12 cellular contexts compared by ENCODE assay signal in genomic region chr21:36783612-36784383, GRCh38.
A peak's percentile ranks its signal among the peaks of the same experiment; 100 is the strongest.
DNase-seq lines count a peak whose midpoint lies in the region; ATAC-seq, FAIRE-seq and TF ChIP-seq lines count a peak whose summit lies in the region.
"Had no signal": no experiment of that assay in that cellular context is flagged by ENCODE, and none has a peak within 500 bp of the region (broad histone marks: within the 10 kb centered on the region; RNA-seq: fewer than 3 reads in every experiment).

No MANE protein-coding gene starts in this region.

- no peak overlapping the region for H3K4me3 ChIP-seq in AG04450 (ENCODE audit: low read depth, low read length)
- no peak overlapping the region for H3K4me3 ChIP-seq in keratinocyte (ENCODE audit: control insufficient read depth in 2 of 3, extremely low read depth in 1 of 3, insufficient read depth in 2 of 3, low read depth in 1 of 3, low read length in 3 of 3)

- no peaks in the 10 kb centered on the region for H3K9me1 ChIP-seq in keratinocyte (ENCODE audit: control insufficient read depth, extremely low read depth, insufficient read depth, low read length)

- peaks cover 0 to 7% (median 4%) of the 10 kb centered on the region in 3 donors for H3K36me3 Mint-ChIP-seq in immature natural killer cell

- peak overlapping the region; percentile 77 for H3K27ac ChIP-seq in AG04450 (ENCODE audit: low read depth, low read length)
- peak overlapping the region; percentile 11 for H3K27ac ChIP-seq in keratinocyte (ENCODE audit: control insufficient read depth, insufficient read depth, low read length)
- H3K27ac ChIP-seq: C4-2B, KMS-11 had no signal

- DNase-seq in AG04450 (ENCODE audit: low read depth, low spot score) (peak; percentile 65), HK-2 (ENCODE audit: unreplicated experiment) (peak; percentile 70), amniotic stem cell (lab: John Stamatoyannopoulos, UW) (peak; percentile 40), keratinocyte (ENCODE audit: low read depth, low spot score) (peak; percentile 77), immature natural killer cell (no peak), OCI-M2 (lab: John Stamatoyannopoulos, UW; ENCODE audit: unreplicated experiment) (no peak)
- no peak for DNase-seq in activated CD4-positive, CD25-positive, alpha-beta regulatory T cell treated with anti-CD3 and anti-CD28 coated beads, Interleukin-2, amount 50 U/mL, for 72 hours
- DNase-seq: aorta had no signal

- POLR2A ChIA-PET in AG04450 (lab: Yijun Ruan, JAX), result interaction anchor here (0.6 to 0.7 kb wide), 2 partner anchors 72 to 89 kb away, joined by 3 to 5 read pairs; no protein-coding TSS in a partner anchor

- FAIRE-seq in keratinocyte (lab: Jason Lieb, UNC), result peak; percentile 92

- H3K4me1 ChIP-seq in keratinocyte (ENCODE audit: control insufficient read depth, extremely low read depth, insufficient read depth, low read length), result peaks cover 33% of the 10 kb centered on the region

- no peaks in the 10 kb centered on the region for H3K79me2 ChIP-seq in keratinocyte (ENCODE audit: control insufficient read depth, insufficient read depth, low read length)

- H2AFZ ChIP-seq in keratinocyte (ENCODE audit: control insufficient read depth, low read length), result no peak overlapping the region

- H3K9me3 ChIP-seq in AG04450 (ENCODE audit: control insufficient read depth, insufficient read depth, low read length) (no peaks in the 10 kb centered on the region; the same call in 1 of the 2 replicates), keratinocyte (ENCODE audit: control insufficient read depth, low read depth, low read length) (no peaks in the 10 kb centered on the region)

- H3K27me3 ChIP-seq in AG04450 (ENCODE audit: control insufficient read depth, insufficient read depth, low read length), result no peaks in the 10 kb centered on the region
- no peaks in the 10 kb centered on the region for H3K27me3 ChIP-seq in keratinocyte (ENCODE audit: control insufficient read depth, extremely low read depth, insufficient read depth, low read length)

- peak overlapping the region; percentile 43 for H3K4me2 ChIP-seq in keratinocyte (ENCODE audit: control insufficient read depth, extremely low read depth, insufficient read depth, low read depth, low read length)
- H3K4me2 ChIP-seq: KMS-11 had no signal

- H3K36me3 ChIP-seq in keratinocyte (ENCODE audit: control insufficient read depth in 2 of 2, extremely low read depth in 1 of 2, insufficient read depth in 2 of 2, low read length in 2 of 2), result no peaks in the 10 kb centered on the region

- no peaks in the 10 kb centered on the region for H4K20me1 ChIP-seq in keratinocyte (ENCODE audit: control insufficient read depth, extremely low read depth, insufficient read depth, low read length)

- dilution Hi-C loops in keratinocyte (cut with MboI; ENCODE audit: extremely low pct_ligation_motif_present, low sequenced_read_pairs), result no loop called here

- CTCF ChIA-PET in AG04450 (lab: Charles Lee), result interaction anchor here (0.6 to 1.3 kb wide), 2 partner anchors 70 to 364 kb away, joined by 3 to 4 read pairs; no protein-coding TSS in a partner anchor

- no peaks in the 10 kb centered on the region for H3K9me3 Mint-ChIP-seq in immature natural killer cell

- H3K27ac Mint-ChIP-seq in immature natural killer cell, result no peak overlapping the region
- H3K27ac Mint-ChIP-seq: progenitor cell of endocrine pancreas had no signal

- no peak for ATAC-seq in HG03342 (IDR thresholded peaks at IDR 0.05; ENCODE audit: unreplicated experiment)

- H3K4me3 Mint-ChIP-seq in immature natural killer cell, result no peak overlapping the region

- peaks cover 2% of the 10 kb centered on the region in 3 donors for H3K27me3 Mint-ChIP-seq in immature natural killer cell (ENCODE audit: low read depth in 3 of 3)
- H3K27me3 Mint-ChIP-seq: progenitor cell of endocrine pancreas had no signal

- H3K4me1 Mint-ChIP-seq in immature natural killer cell, result no peaks in the 10 kb centered on the region

- TF ChIP-seq CTCF in AG04450 (IDR thresholded peaks at IDR 0.05; ENCODE audit: low read depth, low read length) (no peak), keratinocyte (optimal IDR thresholded peaks at IDR 0.05 in 1 of 3, IDR thresholded peaks at IDR 0.05 in 1 of 3, conservative IDR thresholded peaks at IDR 0.05 in 1 of 3; ENCODE audit: extremely low read depth in 1 of 3, insufficient read depth in 2 of 3, low read length in 3 of 3) (no peak)

- H3K9ac ChIP-seq in keratinocyte (ENCODE audit: control insufficient read depth, extremely low read depth, insufficient read depth, low read length), result no peak overlapping the region
- H3K9ac ChIP-seq: KMS-11 had no signal

Comparison
In these comparisons a context has a peak if more than half of its experiments do, and no peak if none do; other contexts are left out.
1. DNase-seq: peak in AG04450 (single experiment), HK-2 (single experiment), amniotic stem cell (single experiment) and keratinocyte (single experiment); none in immature natural killer cell (0 of 3), activated CD4-positive, CD25-positive, alpha-beta regulatory T cell treated with anti-CD3 and anti-CD28 coated beads, Interleukin-2, amount 50 U/mL, for 72 hours (single experiment) and OCI-M2 (single experiment).